Comparison of ENCODE assay signal across 1 cellular context in genomic region chr2:20222769-20223344, GRCh38.
TF ChIP-seq lines count a peak whose summit lies in the region.

No MANE protein-coding gene starts in this region.

TF ChIP-seq in GM23338, 12 proteins besides CTCF, POLR2A, EP300 and RAD21 (continued from another document):
- no peak for TF ChIP-seq ZNF462 (CRISPR knock-in tag; IDR thresholded peaks at IDR 0.05)
- no peak for TF ChIP-seq EZH2 (IDR thresholded peaks at IDR 0.05; ENCODE audit: low read depth, unreplicated experiment)
- TF ChIP-seq POLR2AphosphoS5 (IDR thresholded peaks at IDR 0.05; ENCODE audit: low read depth), result no peak
- TF ChIP-seq ZNF331 (CRISPR knock-in tag; IDR thresholded peaks at IDR 0.05; ENCODE audit: low read depth), result no peak
- no peak for TF ChIP-seq ZNF114 (CRISPR knock-in tag; IDR thresholded peaks at IDR 0.05)
- no peak for TF ChIP-seq REST (IDR thresholded peaks at IDR 0.05; ENCODE audit: unreplicated experiment)
- TF ChIP-seq STAT1 (IDR thresholded peaks at IDR 0.05; ENCODE audit: unreplicated experiment), result no peak
- no peak for TF ChIP-seq CREB1 (CRISPR knock-in tag; IDR thresholded peaks at IDR 0.05; ENCODE audit: low read depth)
- TF ChIP-seq ETS1 (IDR thresholded peaks at IDR 0.05), result no peak; the same call in 1 of the 2 replicates
- no peak for TF ChIP-seq NANOG (IDR thresholded peaks at IDR 0.05; ENCODE audit: borderline replicate concordance)
